In the genomic region with DNA sequence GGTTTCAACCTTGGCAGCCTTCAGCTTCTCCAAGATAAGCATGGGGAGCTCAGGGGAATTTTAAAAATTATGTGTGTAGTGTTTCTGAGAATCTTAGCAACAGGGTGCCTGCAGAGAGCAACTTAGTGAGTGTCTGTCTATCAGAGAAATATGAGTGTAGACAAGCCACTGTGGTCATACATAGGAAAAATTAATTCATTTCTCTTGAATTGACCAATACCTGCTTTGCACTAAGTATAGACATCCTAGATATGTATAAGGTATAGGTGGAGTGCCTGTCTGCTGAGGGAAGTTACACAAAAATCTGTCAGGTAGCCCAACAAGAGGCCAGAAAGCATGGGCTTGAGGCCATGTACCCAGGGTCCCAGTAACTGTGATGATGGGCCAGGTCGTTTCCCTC, we compare ENCODE assay signal across 15 cellular contexts. TPM values are rescaled to one million over a fixed set of nuclear protein-coding genes. Genes with fewer than 3 reads are reported as not detected.
DNase-seq lines count a peak whose midpoint lies in the region; ATAC-seq and TF ChIP-seq lines count a peak whose summit lies in the region.
"Had no signal": no experiment of that assay in that cellular context is flagged by ENCODE, and none has a peak within 500 bp of the region (broad histone marks: within the 10 kb centered on the region; RNA-seq: fewer than 3 reads in every experiment).

No MANE protein-coding gene starts in this region.

- no peak for ATAC-seq in activated CD8-positive, alpha-beta T cell treated with anti-CD3 and anti-CD28 coated beads for 36 hours
- ATAC-seq in activated CD8-positive, alpha-beta T cell treated with anti-CD3 and anti-CD28 coated beads, Interleukin-2, amount 10 ng/mL, durations not matched to agents 7 days and 5 days, result no peak
- ATAC-seq in left cardiac atrium, result peak; percentile 19 to 53
- ATAC-seq in heart left ventricle, result no peak
- no peak for ATAC-seq in T-helper 17 cell
- ATAC-seq: HepG2 had no signal

- H3K9me3 Mint-ChIP-seq in activated CD8-positive, alpha-beta T cell treated with anti-CD3 and anti-CD28 coated beads for 36 hours, result no peaks in the 10 kb centered on the region
- H3K9me3 Mint-ChIP-seq in activated CD8-positive, alpha-beta T cell treated with anti-CD3 and anti-CD28 coated beads, Interleukin-2, amount 10 ng/mL, durations not matched to agents 7 days and 5 days (ENCODE audit: insufficient read depth), result no peaks in the 10 kb centered on the region
- H3K9me3 Mint-ChIP-seq: HFFc6 had no signal

- H3K36me3 Mint-ChIP-seq in activated CD8-positive, alpha-beta T cell treated with anti-CD3 and anti-CD28 coated beads for 36 hours (ENCODE audit: low read depth), result peaks cover 50% of the 10 kb centered on the region
- peaks cover 68% of the 10 kb centered on the region for H3K36me3 Mint-ChIP-seq in activated CD8-positive, alpha-beta T cell treated with anti-CD3 and anti-CD28 coated beads, Interleukin-2, amount 10 ng/mL, durations not matched to agents 7 days and 5 days (ENCODE audit: low read depth)
- peaks cover 3% of the 10 kb centered on the region for H3K36me3 Mint-ChIP-seq in T-helper 17 cell (ENCODE audit: low read depth)

- H3K4me1 ChIP-seq in heart left ventricle, result peaks cover 0 to 9% (median 0%) of the 10 kb centered on the region in 12 donors

- H3K27me3 ChIP-seq in heart left ventricle, result no peaks in the 10 kb centered on the region

- CTCF ChIA-PET in activated CD8-positive, alpha-beta T cell treated with anti-CD3 and anti-CD28 coated beads for 36 hours (lab: Charles Lee), result no interaction called here
- CTCF ChIA-PET in activated CD8-positive, alpha-beta T cell treated with anti-CD3 and anti-CD28 coated beads, Interleukin-2, amount 10 ng/mL, durations not matched to agents 7 days and 5 days (lab: Charles Lee), result no interaction called here

- H3K4me3 ChIP-seq in heart left ventricle, result no peak overlapping the region

- no peaks in the 10 kb centered on the region for H3K27me3 Mint-ChIP-seq in activated CD8-positive, alpha-beta T cell treated with anti-CD3 and anti-CD28 coated beads for 36 hours
- H3K27me3 Mint-ChIP-seq in activated CD8-positive, alpha-beta T cell treated with anti-CD3 and anti-CD28 coated beads, Interleukin-2, amount 10 ng/mL, durations not matched to agents 7 days and 5 days (ENCODE audit: low read depth), result no peaks in the 10 kb centered on the region
- H3K27me3 Mint-ChIP-seq in T-helper 17 cell, result no peaks in the 10 kb centered on the region
- H3K27me3 Mint-ChIP-seq: B cell had no signal

- intact Hi-C loops in activated CD8-positive, alpha-beta T cell treated with anti-CD3 and anti-CD28 coated beads for 36 hours (cut with micrococcal nuclease), result no loop called here
- intact Hi-C loops in left cardiac atrium (cut with DNase I), result no loop called here
- intact Hi-C loops in heart left ventricle (cut with DNase I), result no loop called here

- H3K27ac ChIP-seq in heart left ventricle, result no peak overlapping the region

- peak overlapping the region; percentile 13 for H3K27ac Mint-ChIP-seq in activated CD8-positive, alpha-beta T cell treated with anti-CD3 and anti-CD28 coated beads for 36 hours
- no peak overlapping the region for H3K27ac Mint-ChIP-seq in activated CD8-positive, alpha-beta T cell treated with anti-CD3 and anti-CD28 coated beads, Interleukin-2, amount 10 ng/mL, durations not matched to agents 7 days and 5 days
- H3K27ac Mint-ChIP-seq in T-helper 17 cell, result peak overlapping the region; percentile 79
- H3K27ac Mint-ChIP-seq: B cell, HFFc6 had no signal

- no peak for TF ChIP-seq CTCF in activated CD8-positive, alpha-beta T cell treated with anti-CD3 and anti-CD28 coated beads for 36 hours (IDR thresholded peaks at IDR 0.05)
- TF ChIP-seq CTCF in heart left ventricle (IDR thresholded peaks at IDR 0.05), result no peak

- H3K4me3 Mint-ChIP-seq in activated CD8-positive, alpha-beta T cell treated with anti-CD3 and anti-CD28 coated beads for 36 hours, result no peak overlapping the region
- H3K4me3 Mint-ChIP-seq in activated CD8-positive, alpha-beta T cell treated with anti-CD3 and anti-CD28 coated beads, Interleukin-2, amount 10 ng/mL, durations not matched to agents 7 days and 5 days, result no peak overlapping the region
- no peak overlapping the region for H3K4me3 Mint-ChIP-seq in T-helper 17 cell
- H3K4me3 Mint-ChIP-seq: B cell, HFFc6 had no signal

- H3K9me3 ChIP-seq in heart left ventricle, result no peaks in the 10 kb centered on the region
- no peaks in the 10 kb centered on the region for H3K9me3 ChIP-seq in T-helper 17 cell (ENCODE audit: control insufficient read depth, low read length, poor library complexity, severe bottlenecking)

- no peak for TF ChIP-seq POLR2A in heart left ventricle (IDR thresholded peaks at IDR 0.05)

- H3K4me1 Mint-ChIP-seq in activated CD8-positive, alpha-beta T cell treated with anti-CD3 and anti-CD28 coated beads for 36 hours (ENCODE audit: low read depth), result peaks cover 33% of the 10 kb centered on the region
- H3K4me1 Mint-ChIP-seq in activated CD8-positive, alpha-beta T cell treated with anti-CD3 and anti-CD28 coated beads, Interleukin-2, amount 10 ng/mL, durations not matched to agents 7 days and 5 days (ENCODE audit: low read depth), result peaks cover 12% of the 10 kb centered on the region
- peaks cover 31% of the 10 kb centered on the region for H3K4me1 Mint-ChIP-seq in T-helper 17 cell

- peaks cover 0 to 65% (median 20%) of the 10 kb centered on the region in 9 donors for H3K36me3 ChIP-seq in heart left ventricle

- no peak for DNase-seq in activated CD8-positive, alpha-beta T cell treated with anti-CD3 and anti-CD28 coated beads for 36 hours
- DNase-seq in activated CD8-positive, alpha-beta T cell treated with anti-CD3 and anti-CD28 coated beads, Interleukin-2, amount 10 ng/mL, durations not matched to agents 7 days and 5 days, result no peak
- DNase-seq in left cardiac atrium (no peak), heart left ventricle (no peak), T-helper 17 cell (no peak), cerebellum (ENCODE audit: low spot score) (no peak), NCI-H128 (lab: John Stamatoyannopoulos, UW; ENCODE audit: unreplicated experiment) (no peak)
- DNase-seq: ACHN, C1 segment of cervical spinal cord, DMS53, GF-D8, HCEC 1CT, HFFc6 had no signal

- POLR2A ChIA-PET in activated CD8-positive, alpha-beta T cell treated with anti-CD3 and anti-CD28 coated beads for 36 hours (lab: Charles Lee), result no interaction called here
- POLR2A ChIA-PET in activated CD8-positive, alpha-beta T cell treated with anti-CD3 and anti-CD28 coated beads, Interleukin-2, amount 10 ng/mL, durations not matched to agents 7 days and 5 days (lab: Charles Lee), result no interaction called here

- 91 to 100% (median 99%) methylated on average over 1 of the region's 1 CpG for WGBS in heart left ventricle, 4 donors

RNA-seq across cellular contexts. Expression of a gene that starts 20.7 kb away (rescaled TPM):
- 10 to 100 TPM; 16.1 to 16.2 TPM for total RNA-seq in activated CD8-positive, alpha-beta T cell treated with anti-CD3 and anti-CD28 coated beads for 36 hours
- total RNA-seq in activated CD8-positive, alpha-beta T cell treated with anti-CD3 and anti-CD28 coated beads, Interleukin-2, amount 10 ng/mL, durations not matched to agents 7 days and 5 days, result 10 to 100 TPM; 24.2 to 25.7 TPM
- total RNA-seq in left cardiac atrium, result 1 to 10 TPM; 1.4 to 2.2 TPM
- 1 to 10 TPM in 5 of 9 donors, under 1 TPM in 4; 0.32 to 4.3 (median 1.1) TPM for total RNA-seq in heart left ventricle
- under 1 TPM; 0.35 to 0.38 TPM for polyA plus RNA-seq in heart left ventricle
- total RNA-seq in T-helper 17 cell, result 10 to 100 TPM; 51.8 to 72.1 TPM
- 10.6 TPM for total RNA-seq in cerebellum

Comparison
In these comparisons a context has a peak if more than half of its experiments do, and no peak if none do; other contexts are left out.
1. ATAC-seq: peak in left cardiac atrium (2 of 2); none in activated CD8-positive, alpha-beta T cell treated with anti-CD3 and anti-CD28 coated beads for 36 hours (single experiment), activated CD8-positive, alpha-beta T cell treated with anti-CD3 and anti-CD28 coated beads, Interleukin-2, amount 10 ng/mL, durations not matched to agents 7 days and 5 days (single experiment), heart left ventricle (0 of 4) and T-helper 17 cell (single experiment).